30 cellular contexts compared by ENCODE assay signal in the genomic region with DNA sequence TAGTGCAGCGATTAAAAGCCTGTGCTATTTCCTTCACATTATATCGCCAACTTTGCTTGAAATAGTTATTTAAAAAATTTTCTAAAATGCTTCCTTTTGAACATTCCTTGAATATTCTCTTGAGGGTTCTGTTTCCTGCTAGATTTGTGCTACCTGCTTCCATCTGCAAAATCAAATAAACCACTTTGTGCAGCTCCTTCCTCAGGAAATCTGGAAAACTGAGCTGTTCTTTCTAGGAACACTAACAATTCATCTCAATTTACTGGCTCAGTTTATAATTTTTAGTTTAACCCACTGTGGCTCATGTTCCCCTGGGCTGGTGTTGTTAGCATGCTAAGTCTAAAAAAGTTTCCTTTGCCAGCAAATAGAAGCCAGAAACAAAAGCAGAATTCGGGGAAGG.
"Had no signal": no experiment of that assay in that cellular context is flagged by ENCODE, and none has a peak within 500 bp of the region (broad histone marks: within the 10 kb centered on the region; RNA-seq: fewer than 3 reads in every experiment).

No MANE protein-coding gene starts in this region.

- H3K4me3 ChIP-seq: left lung, lung, neural progenitor cell, psoas muscle, right atrium auricular region, skin epidermis, stomach, testis, thyroid gland, transverse colon, upper lobe of left lung, vagina had no signal

- H3K9me3 ChIP-seq: left lung, neutrophil, psoas muscle, right atrium auricular region, stomach, testis, thyroid gland, transverse colon, upper lobe of left lung, vagina had no signal

- H3K9ac ChIP-seq: neural progenitor cell, parathyroid adenoma had no signal

- DNase-seq: immature natural killer cell; kidney; left colon; left lung; mesendoderm; naive B cell; natural killer cell; nephron progenitor cell; occipital lobe; psoas muscle; stimulated activated CD4-positive, alpha-beta T cell treated with anti-CD3 and anti-CD28 coated beads, Interleukin-12 subunit alpha, Interleukin-12 subunit beta, amount 100 ng/mL, for 4 hours; stimulated activated CD4-positive, alpha-beta T cell treated with anti-CD3 and anti-CD28 coated beads, Interleukin-15, amount 100 ng/mL, for 24 hours; stimulated activated CD4-positive, alpha-beta T cell treated with anti-CD3 and anti-CD28 coated beads, Interleukin-2, amount 100 ng/mL, for 24 hours; stimulated activated CD4-positive, alpha-beta T cell treated with anti-CD3 and anti-CD28 coated beads, Interleukin-4, amount 100 ng/mL, for 1 hour; stimulated activated naive B cell treated with anti-CD40 and anti-IgM and Interleukin-4, amounts not matched to agents 10 μg/mL and 1 μg/mL and 100 μg/mL, for 72 hours; stimulated activated naive CD8-positive, alpha-beta T cell treated with anti-CD3 and anti-CD28 coated beads, Interleukin-15, Interleukin-2, amounts not matched to agents 100 U/mL and 50 U/mL, for 24 hours; stomach; testis; thyroid gland; transverse colon; upper lobe of left lung had no signal

- H3K4me1 ChIP-seq: left lung, neural progenitor cell, parathyroid adenoma, psoas muscle, right atrium auricular region, testis, thyroid gland, upper lobe of left lung had no signal

- H2AFZ ChIP-seq: neural progenitor cell, parathyroid adenoma had no signal

- H3K27ac ChIP-seq: left lung, neural progenitor cell, neutrophil, parathyroid adenoma, psoas muscle, right atrium auricular region, skin epidermis, stomach, testis, thyroid gland, transverse colon, upper lobe of left lung, vagina had no signal

- H3K27me3 ChIP-seq: left lung, neural progenitor cell, neutrophil, right atrium auricular region, stomach, testis, thyroid gland, transverse colon, upper lobe of left lung, vagina had no signal

- H3K36me3 ChIP-seq: left lung, neural progenitor cell, neutrophil, right atrium auricular region, stomach, thyroid gland, transverse colon, upper lobe of left lung, vagina had no signal

- FAIRE-seq: islet of Langerhans, kidney had no signal

- H3K4me2 ChIP-seq: neural progenitor cell had no signal

- ATAC-seq: left lung; natural killer cell; psoas muscle; sciatic nerve; stimulated activated naive B cell treated with anti-CD40 and anti-IgM and Interleukin-4, amounts not matched to agents 10 μg/mL and 1 μg/mL and 100 μg/mL, for 72 hours; stimulated activated naive CD8-positive, alpha-beta T cell treated with anti-CD3 and anti-CD28 coated beads, Interleukin-15, Interleukin-2, amounts not matched to agents 100 U/mL and 50 U/mL, for 24 hours had no signal

- H3K79me2 ChIP-seq: parathyroid adenoma had no signal
